14 cellular contexts compared by ENCODE assay signal in genomic region chr22:36244522-36245391, GRCh38. TPM values are rescaled to one million over a fixed set of nuclear protein-coding genes. Genes with fewer than 3 reads are reported as not detected.
DNase-seq lines count a peak whose midpoint lies in the region; ATAC-seq and TF ChIP-seq lines count a peak whose summit lies in the region.
"Had no signal": no experiment of that assay in that cellular context is flagged by ENCODE, and none has a peak within 500 bp of the region (broad histone marks: within the 10 kb centered on the region; RNA-seq: fewer than 3 reads in every experiment).

No MANE protein-coding gene starts in this region.

- no peak overlapping the region for H3K4me3 Mint-ChIP-seq in T-helper 2 cell treated with Interferon-gamma antibody and Interleukin-4, amounts not matched to agents 5 μg/mL and 100 μg/mL, for 36 hours
- H3K4me3 Mint-ChIP-seq: activated T-cell treated with anti-CD3 and anti-CD28 coated beads, Interleukin-2, amount 50 U/mL, for 24 hours; stimulated activated effector memory CD8-positive, alpha-beta T cell treated with anti-CD3 and anti-CD28 coated beads, Interleukin-12 subunit alpha, Interleukin-12 subunit beta, amount 100 ng/mL, for 72 hours had no signal

- 81 to 82% methylated on average over 4 to 5 of the region's 5 CpGs for WGBS in body of pancreas, 2 donors
- 62% methylated on average over 5 of the region's 5 CpGs for WGBS in right cardiac atrium

- no peaks in the 10 kb centered on the region for H3K9me3 ChIP-seq in body of pancreas
- no peaks in the 10 kb centered on the region for H3K9me3 ChIP-seq in right cardiac atrium (ENCODE audit: control insufficient read depth, low read length)
- H3K9me3 ChIP-seq in subcutaneous abdominal adipose tissue (ENCODE audit: control insufficient read depth in 5 of 5, low read length in 5 of 5), result peaks cover 0 to 5% (median 0%) of the 10 kb centered on the region in 5 donors
- H3K9me3 ChIP-seq: SJCRH30 had no signal

- H3K4me3 ChIP-seq in body of pancreas, result no peak overlapping the region
- H3K4me3 ChIP-seq in right cardiac atrium (ENCODE audit: low read length), result no peak overlapping the region
- no peak overlapping the region for H3K4me3 ChIP-seq in subcutaneous abdominal adipose tissue (ENCODE audit: low read depth in 1 of 5, low read length in 5 of 5)
- H3K4me3 ChIP-seq: cardiac muscle cell, SJCRH30 had no signal

- peaks cover 31% of the 10 kb centered on the region for H3K9me3 Mint-ChIP-seq in T-helper 2 cell treated with Interferon-gamma antibody and Interleukin-4, amounts not matched to agents 5 μg/mL and 100 μg/mL, for 36 hours
- H3K9me3 Mint-ChIP-seq: stimulated activated effector memory CD8-positive, alpha-beta T cell treated with anti-CD3 and anti-CD28 coated beads, Interleukin-12 subunit alpha, Interleukin-12 subunit beta, amount 100 ng/mL, for 72 hours had no signal

- TF ChIP-seq CTCF in body of pancreas (IDR thresholded peaks at IDR 0.05), result no peak

- intact Hi-C loops in body of pancreas (cut with DNase I) (no loop called here), right cardiac atrium (cut with DNase I) (loop anchor here in 1 of 4 donors (5.0 kb wide), 1 partner anchor 47 kb away; no protein-coding TSS in a partner anchor)

- H3K36me3 ChIP-seq in body of pancreas (replicated peaks in 1 of 2; ENCODE audit: insufficient read depth in 1 of 2, low read depth in 2 of 2) (no peaks in the 10 kb centered on the region), subcutaneous abdominal adipose tissue (ENCODE audit: control insufficient read depth in 5 of 5, insufficient read depth in 5 of 5, low read length in 5 of 5) (no peaks in the 10 kb centered on the region)
- H3K36me3 ChIP-seq: cardiac muscle cell, SJCRH30 had no signal

- peaks cover 2% of the 10 kb centered on the region for H3K4me1 ChIP-seq in body of pancreas
- H3K4me1 ChIP-seq in right cardiac atrium (ENCODE audit: control insufficient read depth, insufficient read depth, low read length), result peaks cover 12% of the 10 kb centered on the region
- peaks cover 2 to 23% (median 22%) of the 10 kb centered on the region in 5 donors for H3K4me1 ChIP-seq in subcutaneous abdominal adipose tissue (ENCODE audit: control insufficient read depth in 5 of 5, insufficient read depth in 5 of 5, low read length in 5 of 5)

- peaks cover 2% of the 10 kb centered on the region for H3K27me3 Mint-ChIP-seq in T-helper 2 cell treated with Interferon-gamma antibody and Interleukin-4, amounts not matched to agents 5 μg/mL and 100 μg/mL, for 36 hours (ENCODE audit: low read depth)
- H3K27me3 Mint-ChIP-seq: activated T-cell treated with anti-CD3 and anti-CD28 coated beads, Interleukin-2, amount 50 U/mL, for 24 hours had no signal

- H3K36me3 Mint-ChIP-seq in T-helper 2 cell treated with Interferon-gamma antibody and Interleukin-4, amounts not matched to agents 5 μg/mL and 100 μg/mL, for 36 hours (ENCODE audit: low read depth), result peaks cover 2% of the 10 kb centered on the region

- ATAC-seq in body of pancreas (peak; percentile 42), right cardiac atrium (peak; percentile 81 to 89)
- ATAC-seq: esophagus mucosa; left colon; stimulated activated effector memory CD8-positive, alpha-beta T cell treated with anti-CD3 and anti-CD28 coated beads, Interleukin-12 subunit alpha, Interleukin-12 subunit beta, amount 100 ng/mL, for 72 hours had no signal

- H3K27ac ChIP-seq in body of pancreas, result no peak overlapping the region
- H3K27ac ChIP-seq in right cardiac atrium (ENCODE audit: low read length), result peak overlapping the region; percentile 70
- H3K27ac ChIP-seq in subcutaneous abdominal adipose tissue (ENCODE audit: low read depth, low read length), result peak overlapping the region; percentile 64
- H3K27ac ChIP-seq: cardiac muscle cell, SJCRH30 had no signal

- no peak overlapping the region for H3K27ac Mint-ChIP-seq in T-helper 2 cell treated with Interferon-gamma antibody and Interleukin-4, amounts not matched to agents 5 μg/mL and 100 μg/mL, for 36 hours
- H3K27ac Mint-ChIP-seq: activated T-cell treated with anti-CD3 and anti-CD28 coated beads, Interleukin-2, amount 50 U/mL, for 24 hours; stimulated activated effector memory CD8-positive, alpha-beta T cell treated with anti-CD3 and anti-CD28 coated beads, Interleukin-12 subunit alpha, Interleukin-12 subunit beta, amount 100 ng/mL, for 72 hours had no signal

- peaks cover 3% of the 10 kb centered on the region for H3K4me1 Mint-ChIP-seq in T-helper 2 cell treated with Interferon-gamma antibody and Interleukin-4, amounts not matched to agents 5 μg/mL and 100 μg/mL, for 36 hours (ENCODE audit: low read depth)

- peak; percentile 75 for DNase-seq in LHCN-M2 (ENCODE audit: low read depth)
- peak in 1 of 4 donors; percentile 30 for DNase-seq in body of pancreas
- DNase-seq in right cardiac atrium, result peak; percentile 59 to 87 (median 74)
- no peak for DNase-seq in OCI-M2 (lab: John Stamatoyannopoulos, UW; ENCODE audit: unreplicated experiment)
- no peak for DNase-seq in T-helper 2 cell treated with Interferon-gamma antibody and Interleukin-4, amounts not matched to agents 5 μg/mL and 100 μg/mL, for 36 hours (ENCODE audit: low spot score)
- DNase-seq in effector CD4-positive, alpha-beta T cell, result no peak
- no peak for DNase-seq in HuH-7.5 (ENCODE audit: low spot score)
- DNase-seq: activated T-cell treated with anti-CD3 and anti-CD28 coated beads, Interleukin-2, amount 50 U/mL, for 24 hours; left colon had no signal

- no peak for TF ChIP-seq POLR2A in body of pancreas (IDR thresholded peaks at IDR 0.05)

- H3K27me3 ChIP-seq in body of pancreas (no peaks in the 10 kb centered on the region), right cardiac atrium (ENCODE audit: control insufficient read depth, insufficient read depth) (no peaks in the 10 kb centered on the region), subcutaneous abdominal adipose tissue (ENCODE audit: control insufficient read depth in 5 of 5, insufficient read depth in 4 of 5, low read length in 5 of 5) (no peaks in the 10 kb centered on the region)
- H3K27me3 ChIP-seq: cardiac muscle cell, SJCRH30 had no signal

- no peak overlapping the region for H3K9ac ChIP-seq in subcutaneous abdominal adipose tissue (ENCODE audit: low read length in 5 of 5)

RNA-seq across cellular contexts. Expression of gene APOL2, which starts 5.4 kb away (rescaled TPM):
- total RNA-seq in LHCN-M2 (2014; rRNA removed), result 38.3 and 44.6 TPM in 2 replicates
- polyA plus RNA-seq in LHCN-M2 (2012), result 56.1 TPM
- 10 to 100 TPM; 13.5 to 19.1 TPM for total RNA-seq in body of pancreas
- 10 to 100 TPM; 39.9 to 54.8 (median 42.9) TPM for total RNA-seq in right cardiac atrium
- 29.1 TPM for polyA plus RNA-seq in right cardiac atrium

RNA-seq across cellular contexts. Expression of gene APOL1, which starts 8.2 kb away (rescaled TPM):
- total RNA-seq in LHCN-M2 (2014; rRNA removed), result 1.4 and 1.7 TPM in 2 replicates
- 4.3 TPM for polyA plus RNA-seq in LHCN-M2 (2012)
- total RNA-seq in body of pancreas, result 10 to 100 TPM in 1 of 2 donors, 1 to 10 TPM in 1; 5.2 to 11.9 TPM
- 10 to 100 TPM; 14.0 to 29.8 (median 16.9) TPM for total RNA-seq in right cardiac atrium
- 13.6 TPM for polyA plus RNA-seq in right cardiac atrium
- total RNA-seq: cardiac muscle cell had no signal

RNA-seq across cellular contexts. Expression of gene APOL4, which starts 43.1 kb away (rescaled TPM):
- total RNA-seq in LHCN-M2 (2014; rRNA removed) (0.17 TPM in 1 of 2 replicates, not detected in the other), body of pancreas (10 to 100 TPM in 1 of 2 donors, under 1 TPM in 1; 0.52 to 18.1 TPM), right cardiac atrium (1 to 10 TPM in 3 of 4 donors, not detected in 1; 3.1 to 7.4 (median 7.2) TPM)
- not detected for polyA plus RNA-seq in LHCN-M2 (2012)
- 3.8 TPM for polyA plus RNA-seq in right cardiac atrium
- polyA plus RNA-seq: cardiac muscle cell had no signal

Comparison
In these comparisons a context has a peak if more than half of its experiments do, and no peak if none do; other contexts are left out.
1. DNase-seq: peak in LHCN-M2 (single experiment) and right cardiac atrium (3 of 3); none in OCI-M2 (single experiment), T-helper 2 cell treated with Interferon-gamma antibody and Interleukin-4, amounts not matched to agents 5 μg/mL and 100 μg/mL, for 36 hours (single experiment), effector CD4-positive, alpha-beta T cell (single experiment) and HuH-7.5 (single experiment).
2. H3K27ac ChIP-seq: peak in right cardiac atrium (single experiment) and subcutaneous abdominal adipose tissue (single experiment); none in body of pancreas (0 of 4).